ENCODE assay signal across 8 cellular contexts in the genomic region with DNA sequence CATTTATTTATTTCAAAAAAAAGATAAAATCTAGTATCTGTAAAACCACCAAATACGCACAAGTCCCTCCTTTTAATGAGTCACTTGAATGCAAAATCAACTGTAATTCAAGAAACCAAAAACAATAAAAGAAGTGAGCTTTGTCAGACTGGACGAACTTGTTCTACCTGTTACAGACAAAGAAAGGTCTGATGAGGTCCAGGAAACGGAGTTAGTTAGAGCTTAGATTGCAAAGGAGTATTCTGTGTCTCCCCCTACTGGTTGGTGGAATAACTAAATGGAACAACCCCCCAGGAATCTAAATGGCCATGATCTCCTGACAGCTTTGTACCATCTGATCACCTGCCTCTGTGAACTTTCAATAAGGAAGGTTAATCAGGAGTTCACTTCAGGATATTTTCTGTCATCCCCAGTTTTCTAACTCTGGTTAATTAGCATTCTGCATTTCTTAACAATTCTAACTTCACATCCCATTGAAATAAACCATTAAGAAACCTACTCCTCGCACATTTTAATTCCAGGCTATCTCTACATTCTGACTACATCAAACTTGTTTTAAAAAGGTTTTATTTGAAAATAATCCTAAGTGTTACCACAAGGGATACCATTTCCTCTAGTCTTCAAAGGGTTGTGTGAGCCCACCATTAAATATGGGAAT.
A peak's percentile ranks its signal among the peaks of the same experiment; 100 is the strongest.
DNase-seq lines count a peak whose midpoint lies in the region; ATAC-seq and TF ChIP-seq lines count a peak whose summit lies in the region.

No MANE protein-coding gene starts in this region.

- WGBS in neuronal stem cell (ENCODE audit: extremely low coverage in 2 of 2, insufficient read length in 2 of 2, insufficient replicate concordance in 1 of 2), 2 donors = no CpG with 5 or more reads among the region's 4 CpGs

- no peaks in the 10 kb centered on the region for H3K79me1 ChIP-seq in neuronal stem cell (ENCODE audit: low read depth, low read length)

- ATAC-seq in HG02623 (IDR thresholded peaks at IDR 0.05; ENCODE audit: unreplicated experiment) = peak; percentile 94

- H3K4me2 ChIP-seq in neuronal stem cell (ENCODE audit: insufficient read depth, low read length, poor library complexity, severe bottlenecking) = no peak overlapping the region

- peak; percentile 68 to 76 for DNase-seq in AML-193 (lab: John Stamatoyannopoulos, UW)
- DNase-seq in NB4 (ENCODE audit: low read depth) = peak; percentile 80
- peak; percentile 72 for DNase-seq in SKM-1 treated with dmso at 0.1 percent for 144 hours (lab: John Stamatoyannopoulos, UW; ENCODE audit: unreplicated experiment)
- DNase-seq in epithelial cell of prostate (ENCODE audit: low read depth, low spot score) = peak; percentile 95
- DNase-seq in neuronal stem cell (ENCODE audit: low spot score) = peak; percentile 61
- no peak for DNase-seq in NCI-H2227 (lab: John Stamatoyannopoulos, UW; ENCODE audit: unreplicated experiment)

- H3K36me3 ChIP-seq in neuronal stem cell (replicated peaks in 1 of 2; ENCODE audit: control insufficient read depth in 2 of 2, insufficient read depth in 2 of 2, low read length in 2 of 2) = no peaks in the 10 kb centered on the region

- H2AK5ac ChIP-seq in neuronal stem cell (ENCODE audit: low read depth, low read length) = no peak overlapping the region

- TF ChIP-seq POLR2A in NB4 (IDR thresholded peaks at IDR 0.05; ENCODE audit: extremely low read depth, insufficient read length) = no peak

- no peak overlapping the region for H2BK120ac ChIP-seq in neuronal stem cell (ENCODE audit: low read depth, low read length)

- peak; percentile 85 for TF ChIP-seq CTCF in GM12873 (IDR thresholded peaks at IDR 0.05; ENCODE audit: insufficient read depth, low read depth, low read length, missing control alignments)
- TF ChIP-seq CTCF in NB4 (IDR thresholded peaks at IDR 0.05; ENCODE audit: low read depth, low read length) = peak; percentile 55

- H3K27me3 ChIP-seq in neuronal stem cell (ENCODE audit: control insufficient read depth in 3 of 3, insufficient read depth in 3 of 3, low read depth in 1 of 3, low read length in 3 of 3) = no peaks in the 10 kb centered on the region

- H4K91ac ChIP-seq in neuronal stem cell (ENCODE audit: low read depth, low read length, poor library complexity) = no peak overlapping the region

- H3K4me3 ChIP-seq in NB4 (ENCODE audit: low read depth, low read length) (no peak overlapping the region), neuronal stem cell (ENCODE audit: low read length in 2 of 2) (no peak overlapping the region)

- H3K23ac ChIP-seq in neuronal stem cell (ENCODE audit: low read depth, low read length, poor library complexity) = no peak overlapping the region

- H4K8ac ChIP-seq in neuronal stem cell (ENCODE audit: low read depth, low read length) = no peak overlapping the region

- no peaks in the 10 kb centered on the region for H3K4me1 ChIP-seq in neuronal stem cell (ENCODE audit: control insufficient read depth in 2 of 2, insufficient read depth in 1 of 2, low read depth in 1 of 2, low read length in 2 of 2)

- no peak overlapping the region for H3K14ac ChIP-seq in neuronal stem cell (ENCODE audit: low read length)

- H2BK15ac ChIP-seq in neuronal stem cell (ENCODE audit: low read length) = no peak overlapping the region

- no peak overlapping the region for H3K9ac ChIP-seq in neuronal stem cell (ENCODE audit: low read depth, low read length, poor library complexity)

- no peak overlapping the region for H2AFZ ChIP-seq in neuronal stem cell (ENCODE audit: low read length)

- H3K27ac ChIP-seq in epithelial cell of prostate (no peak overlapping the region), neuronal stem cell (replicated peaks; ENCODE audit: low read length) (no peak overlapping the region)

- H3K18ac ChIP-seq in neuronal stem cell (ENCODE audit: low read length) = no peak overlapping the region

- no peak overlapping the region for H3K4ac ChIP-seq in neuronal stem cell (ENCODE audit: low read length)

- H2BK12ac ChIP-seq in neuronal stem cell (ENCODE audit: low read length) = no peak overlapping the region

- H2BK5ac ChIP-seq in neuronal stem cell (ENCODE audit: low read length) = no peak overlapping the region

- H3K9me3 ChIP-seq in neuronal stem cell (replicated peaks in 1 of 2; ENCODE audit: control insufficient read depth in 2 of 2, insufficient read depth in 1 of 2, low read depth in 1 of 2, low read length in 2 of 2) = no peaks in the 10 kb centered on the region
